Comparison of ENCODE assay signal across 9 cellular contexts in genomic region chr16:27355610-27356009, GRCh38. TPM values are rescaled to one million over a fixed set of nuclear protein-coding genes. Genes with fewer than 3 reads are reported as not detected.
DNase-seq lines count a peak whose midpoint lies in the region; ATAC-seq and TF ChIP-seq lines count a peak whose summit lies in the region.
"Had no signal": no experiment of that assay in that cellular context is flagged by ENCODE, and none has a peak within 500 bp of the region (broad histone marks: within the 10 kb centered on the region; RNA-seq: fewer than 3 reads in every experiment).

No MANE protein-coding gene starts in this region.

- H3K9me3 Mint-ChIP-seq in activated T-cell treated with anti-CD3 and anti-CD28 coated beads, Interleukin-2, amount 50 U/mL, for 4 hours = no peaks in the 10 kb centered on the region
- no peaks in the 10 kb centered on the region for H3K9me3 Mint-ChIP-seq in stimulated activated effector memory CD8-positive, alpha-beta T cell treated with anti-CD3 and anti-CD28 coated beads, Interleukin-12 subunit alpha, Interleukin-12 subunit beta, amount 100 ng/mL, for 72 hours

- peaks cover 7% of the 10 kb centered on the region for H3K4me1 ChIP-seq in left ventricle myocardium inferior

- peaks cover 70% of the 10 kb centered on the region for H3K36me3 Mint-ChIP-seq in activated T-cell treated with anti-CD3 and anti-CD28 coated beads, Interleukin-2, amount 50 U/mL, for 4 hours (ENCODE audit: insufficient read depth)
- H3K36me3 Mint-ChIP-seq in stimulated activated effector memory CD8-positive, alpha-beta T cell treated with anti-CD3 and anti-CD28 coated beads, Interleukin-12 subunit alpha, Interleukin-12 subunit beta, amount 100 ng/mL, for 72 hours = peaks cover 100% of the 10 kb centered on the region

- no peaks in the 10 kb centered on the region for H3K27me3 Mint-ChIP-seq in activated T-cell treated with anti-CD3 and anti-CD28 coated beads, Interleukin-2, amount 50 U/mL, for 4 hours (ENCODE audit: low read depth)

- peak; percentile 57 to 67 for ATAC-seq in activated T-cell treated with anti-CD3 and anti-CD28 coated beads, Interleukin-2, amount 50 U/mL, for 4 hours
- ATAC-seq in stimulated activated effector memory CD8-positive, alpha-beta T cell treated with anti-CD3 and anti-CD28 coated beads, Interleukin-12 subunit alpha, Interleukin-12 subunit beta, amount 100 ng/mL, for 72 hours = peak; percentile 67
- no peak for ATAC-seq in GM19452 (IDR thresholded peaks at IDR 0.05; ENCODE audit: unreplicated experiment)
- ATAC-seq in HG03520 (IDR thresholded peaks at IDR 0.05; ENCODE audit: unreplicated experiment) = no peak

- H3K27me3 ChIP-seq in left ventricle myocardium inferior (ENCODE audit: low read depth) = no peaks in the 10 kb centered on the region

- TF ChIP-seq CTCF in C4-2B (conservative IDR thresholded peaks at IDR 0.05) = peak; percentile 32
- peak; percentile 44 for TF ChIP-seq CTCF in left ventricle myocardium inferior (IDR thresholded peaks at IDR 0.05; ENCODE audit: borderline replicate concordance)

- peaks cover 13% of the 10 kb centered on the region for H3K9me3 ChIP-seq in left ventricle myocardium inferior (replicated peaks)

- no peak overlapping the region for H3K4me3 Mint-ChIP-seq in activated T-cell treated with anti-CD3 and anti-CD28 coated beads, Interleukin-2, amount 50 U/mL, for 4 hours
- no peak overlapping the region for H3K4me3 Mint-ChIP-seq in stimulated activated effector memory CD8-positive, alpha-beta T cell treated with anti-CD3 and anti-CD28 coated beads, Interleukin-12 subunit alpha, Interleukin-12 subunit beta, amount 100 ng/mL, for 72 hours

- DNase-seq in Jurkat, Clone E6-1 (ENCODE audit: low read depth, low spot score) = peak; percentile 32
- DNase-seq in activated T-cell treated with anti-CD3 and anti-CD28 coated beads, Interleukin-2, amount 50 U/mL, for 4 hours = peak; percentile 44
- DNase-seq in left ventricle myocardium inferior = peak; percentile 43
- DNase-seq in stimulated activated effector memory CD8-positive, alpha-beta T cell treated with anti-CD3 and anti-CD28 coated beads, Interleukin-12 subunit alpha, Interleukin-12 subunit beta, amount 100 ng/mL, for 72 hours (ENCODE audit: low spot score in 2 of 2) = no peak
- DNase-seq in hippocampal formation (lab: John Stamatoyannopoulos, UW) = no peak

- peak overlapping the region; percentile 8 for H3K27ac Mint-ChIP-seq in stimulated activated effector memory CD8-positive, alpha-beta T cell treated with anti-CD3 and anti-CD28 coated beads, Interleukin-12 subunit alpha, Interleukin-12 subunit beta, amount 100 ng/mL, for 72 hours

- no peak overlapping the region for H3K4me3 ChIP-seq in Jurkat, Clone E6-1 (ENCODE audit: low read length)
- H3K4me3 ChIP-seq in left ventricle myocardium inferior = no peak overlapping the region

- intact Hi-C loops in left ventricle myocardium inferior (cut with micrococcal nuclease) = no loop called here

- H3K36me3 ChIP-seq in left ventricle myocardium inferior = peaks cover 85% of the 10 kb centered on the region

- H3K4me1 Mint-ChIP-seq in activated T-cell treated with anti-CD3 and anti-CD28 coated beads, Interleukin-2, amount 50 U/mL, for 4 hours (ENCODE audit: low read depth) = peaks cover 13% of the 10 kb centered on the region
- peaks cover 16% of the 10 kb centered on the region for H3K4me1 Mint-ChIP-seq in stimulated activated effector memory CD8-positive, alpha-beta T cell treated with anti-CD3 and anti-CD28 coated beads, Interleukin-12 subunit alpha, Interleukin-12 subunit beta, amount 100 ng/mL, for 72 hours

- H3K27ac ChIP-seq in C4-2B = no peak overlapping the region
- no peak overlapping the region for H3K27ac ChIP-seq in left ventricle myocardium inferior (replicated peaks)
- H3K27ac ChIP-seq: epithelial cell of prostate had no signal

RNA-seq across cellular contexts. Expression of gene IL4R, which starts 41.8 kb away (rescaled TPM):
- polyA plus RNA-seq in Jurkat, Clone E6-1 (2012; ENCODE audit: insufficient read depth, insufficient read length) = 16.3 TPM
- 100 to 1,000 TPM; 110 to 143 (median 140) TPM for total RNA-seq in activated T-cell treated with anti-CD3 and anti-CD28 coated beads, Interleukin-2, amount 50 U/mL, for 4 hours
- 12.0 TPM for total RNA-seq in left ventricle myocardium inferior

RNA-seq across cellular contexts. Expression of gene IL21R, which starts 46.4 kb away (rescaled TPM):
- 0.55 TPM for polyA plus RNA-seq in Jurkat, Clone E6-1 (2012; ENCODE audit: insufficient read depth, insufficient read length)
- total RNA-seq in activated T-cell treated with anti-CD3 and anti-CD28 coated beads, Interleukin-2, amount 50 U/mL, for 4 hours = 10 to 100 TPM; 90.7 to 94.9 (median 91.4) TPM
- total RNA-seq in left ventricle myocardium inferior = 0.05 TPM

Comparison
In these comparisons a context has a peak if more than half of its experiments do, and no peak if none do; other contexts are left out.
1. DNase-seq: peak in Jurkat, Clone E6-1 (single experiment), activated T-cell treated with anti-CD3 and anti-CD28 coated beads, Interleukin-2, amount 50 U/mL, for 4 hours (single experiment) and left ventricle myocardium inferior (single experiment); none in stimulated activated effector memory CD8-positive, alpha-beta T cell treated with anti-CD3 and anti-CD28 coated beads, Interleukin-12 subunit alpha, Interleukin-12 subunit beta, amount 100 ng/mL, for 72 hours (0 of 2) and hippocampal formation (0 of 2).
2. ATAC-seq: peak in activated T-cell treated with anti-CD3 and anti-CD28 coated beads, Interleukin-2, amount 50 U/mL, for 4 hours (2 of 2) and stimulated activated effector memory CD8-positive, alpha-beta T cell treated with anti-CD3 and anti-CD28 coated beads, Interleukin-12 subunit alpha, Interleukin-12 subunit beta, amount 100 ng/mL, for 72 hours (single experiment); none in GM19452 (single experiment) and HG03520 (single experiment).
3. RNA of gene IL21R, which starts 46.4 kb away (total RNA-seq): 90.7 to 94.9 TPM in activated T-cell treated with anti-CD3 and anti-CD28 coated beads, Interleukin-2, amount 50 U/mL, for 4 hours; 0.05 TPM in left ventricle myocardium inferior (single experiment); every median in the first group is over 10 times any median in the second.